ENCODE assay signal across 7 cellular contexts in genomic region chr5:1798589-1798988, GRCh38. TPM values are rescaled to one million over a fixed set of nuclear protein-coding genes. Genes with fewer than 3 reads are reported as not detected.
DNase-seq lines count a peak whose midpoint lies in the region; ATAC-seq and TF ChIP-seq lines count a peak whose summit lies in the region.
"Not testable (repeated sequence)": the region's sequence is repeated elsewhere in the genome, so short reads cannot be mapped to it uniquely, and the experiment has no call there.

No MANE protein-coding gene starts in this region.

- peak overlapping the region; percentile 45; the same call in 1 of the 2 replicates for H3K27ac ChIP-seq in OCI-LY3 (ENCODE audit: low read length)
- H3K27ac ChIP-seq in heart left ventricle = peak overlapping the region in 2 of 12 donors; percentile 95 to 96
- H3K27ac ChIP-seq in mucosa of rectum (ENCODE audit: low read depth in 2 of 2, low read length in 2 of 2) = not testable (repeated sequence)
- H3K27ac ChIP-seq in gastrocnemius medialis = peak overlapping the region; percentile 90 to 98 (median 92)

- in situ Hi-C loops in gastrocnemius medialis (cut with MboI; ENCODE audit: low sequenced_read_pairs in 4 of 4) = not testable (repeated sequence)

- H3K4me3 ChIP-seq in GM12864 (ENCODE audit: low read depth, low read length) (peak overlapping the region; percentile 98), OCI-LY3 (ENCODE audit: low read length) (peak overlapping the region; percentile 97), heart left ventricle (peak overlapping the region in 9 of 12 donors; percentile 61 to 100 (median 98)), mucosa of rectum (ENCODE audit: low read length in 2 of 2) (peak overlapping the region; percentile 81 to 97), gastrocnemius medialis (peak overlapping the region; percentile 84 to 99 (median 98))

- not testable (repeated sequence) for H3K27me3 Mint-ChIP-seq in activated T-cell treated with anti-CD3 and anti-CD28 coated beads, Interleukin-2, amount 50 U/mL, for 24 hours; chondrocyte (ENCODE audit: low read depth)

- TF ChIP-seq CTCF in GM12864 (IDR thresholded peaks at IDR 0.05; ENCODE audit: low read depth, low read length, missing control alignments); OCI-LY3 (IDR thresholded peaks at IDR 0.05; ENCODE audit: low read depth, low read length); chondrocyte (IDR thresholded peaks at IDR 0.05); heart left ventricle (IDR thresholded peaks at IDR 0.05); gastrocnemius medialis (IDR thresholded peaks at IDR 0.05 in 4 of 5, conservative IDR thresholded peaks at IDR 0.05 in 1 of 5): not testable (repeated sequence)

- intact Hi-C loops in heart left ventricle (cut with DNase I) = loop anchor here in 1 of 10 donors (10.0 kb wide), 1 partner anchor 274 kb away; the partner anchor contains the start of gene LPCAT1
- intact Hi-C loops in gastrocnemius medialis (cut with DNase I; ENCODE audit: low total_unique reads) = not testable (repeated sequence)

- H3K4me1 ChIP-seq in OCI-LY3 (ENCODE audit: low read length) = not testable (repeated sequence)
- H3K4me1 ChIP-seq in heart left ventricle = peaks cover 0 to 52% (median 27%) of the 10 kb centered on the region in 12 donors
- H3K4me1 ChIP-seq in mucosa of rectum (ENCODE audit: control insufficient read depth in 2 of 2, insufficient read depth in 2 of 2, low read length in 2 of 2) = peaks cover 16 to 22% of the 10 kb centered on the region in 2 donors
- H3K4me1 ChIP-seq in gastrocnemius medialis = peaks cover 16 to 34% of the 10 kb centered on the region in 2 donors

- peaks cover 70% of the 10 kb centered on the region for H3K4me1 Mint-ChIP-seq in activated T-cell treated with anti-CD3 and anti-CD28 coated beads, Interleukin-2, amount 50 U/mL, for 24 hours (ENCODE audit: low read depth)
- H3K4me1 Mint-ChIP-seq in chondrocyte (ENCODE audit: low read depth) = peaks cover 44% of the 10 kb centered on the region

- not testable (repeated sequence) for H2AFZ ChIP-seq in OCI-LY3 (ENCODE audit: low read depth, low read length)

- not testable (repeated sequence) for H3K9me3 Mint-ChIP-seq in activated T-cell treated with anti-CD3 and anti-CD28 coated beads, Interleukin-2, amount 50 U/mL, for 24 hours; chondrocyte (ENCODE audit: low read depth)

- not testable (repeated sequence) for TF ChIP-seq POLR2A in heart left ventricle (IDR thresholded peaks at IDR 0.05); gastrocnemius medialis (IDR thresholded peaks at IDR 0.05)

- H3K27ac Mint-ChIP-seq in activated T-cell treated with anti-CD3 and anti-CD28 coated beads, Interleukin-2, amount 50 U/mL, for 24 hours = peak overlapping the region; percentile 99
- peak overlapping the region; percentile 51 for H3K27ac Mint-ChIP-seq in chondrocyte (ENCODE audit: unreplicated experiment)

- peak overlapping the region; percentile 99 for H3K4me3 Mint-ChIP-seq in activated T-cell treated with anti-CD3 and anti-CD28 coated beads, Interleukin-2, amount 50 U/mL, for 24 hours
- H3K4me3 Mint-ChIP-seq in chondrocyte (ENCODE audit: unreplicated experiment) = peak overlapping the region; percentile 99

- not testable (repeated sequence) for ATAC-seq in heart left ventricle, gastrocnemius medialis

- H3K9ac ChIP-seq in OCI-LY3 (ENCODE audit: low read length) (peak overlapping the region; percentile 73), mucosa of rectum (ENCODE audit: low read depth in 1 of 2, low read length in 2 of 2) (peak overlapping the region; percentile 63 to 80)

- WGBS in heart left ventricle, 4 donors = 82 to 86% (median 84%) methylated on average over 16 of the region's 16 CpGs

- H3K4me2 ChIP-seq in OCI-LY3 (ENCODE audit: low read length) = peak overlapping the region; percentile 88

- peaks cover 16% of the 10 kb centered on the region for H3K36me3 ChIP-seq in OCI-LY3 (replicated peaks; ENCODE audit: low read depth, low read length)
- peaks cover 0 to 40% (median 33%) of the 10 kb centered on the region in 9 donors for H3K36me3 ChIP-seq in heart left ventricle
- H3K36me3 ChIP-seq in mucosa of rectum (ENCODE audit: control insufficient read depth in 2 of 2, insufficient read depth in 2 of 2, low read length in 2 of 2) = peaks cover 14 to 28% of the 10 kb centered on the region in 2 donors
- peaks cover 0 to 35% of the 10 kb centered on the region in 2 donors for H3K36me3 ChIP-seq in gastrocnemius medialis

- not testable (repeated sequence) for H3K27me3 ChIP-seq in OCI-LY3 (ENCODE audit: low read depth, low read length); heart left ventricle; mucosa of rectum (ENCODE audit: control insufficient read depth in 2 of 2, insufficient read depth in 2 of 2, low read length in 2 of 2); gastrocnemius medialis

- not testable (repeated sequence) for H3K9me3 ChIP-seq in OCI-LY3 (ENCODE audit: insufficient read depth, low read length); heart left ventricle; mucosa of rectum (ENCODE audit: control insufficient read depth in 2 of 2, low read length in 2 of 2); gastrocnemius medialis

- DNase-seq in GM12864 (ENCODE audit: low read depth); activated T-cell treated with anti-CD3 and anti-CD28 coated beads, Interleukin-2, amount 50 U/mL, for 24 hours; chondrocyte (ENCODE audit: low spot score); heart left ventricle; gastrocnemius medialis: not testable (repeated sequence)

- not testable (repeated sequence) for H4K20me1 ChIP-seq in OCI-LY3 (ENCODE audit: insufficient read depth, low read length)

- H3K79me2 ChIP-seq in OCI-LY3 (ENCODE audit: low read length) = peaks cover 58% of the 10 kb centered on the region

- peaks cover 85% of the 10 kb centered on the region for H3K36me3 Mint-ChIP-seq in activated T-cell treated with anti-CD3 and anti-CD28 coated beads, Interleukin-2, amount 50 U/mL, for 24 hours (ENCODE audit: low read depth)
- not testable (repeated sequence) for H3K36me3 Mint-ChIP-seq in chondrocyte (ENCODE audit: low read depth)

RNA-seq across cellular contexts. Expression of gene MRPL36, which starts 1.0 kb away (rescaled TPM):
- 37.4 to 50.8 TPM (median 48.3 TPM) in 3 replicates for total RNA-seq in chondrocyte
- 10 to 100 TPM; 45.6 to 77.6 (median 55.3) TPM for total RNA-seq in heart left ventricle
- 100 to 1,000 TPM in 1 of 2 donors, 10 to 100 TPM in 1; 88.8 to 107 TPM for polyA plus RNA-seq in heart left ventricle
- total RNA-seq in gastrocnemius medialis = 100 to 1,000 TPM in 1 of 4 donors, 10 to 100 TPM in 3; 67.8 to 106 (median 75.3) TPM

RNA-seq across cellular contexts. Expression of gene NDUFS6, which starts 2.6 kb away (rescaled TPM):
- total RNA-seq in chondrocyte (23.7 to 31.3 TPM (median 25.7 TPM) in 3 replicates), heart left ventricle (100 to 1,000 TPM in 3 of 9 donors, 10 to 100 TPM in 6; 55.9 to 245 (median 87.1) TPM), gastrocnemius medialis (100 to 1,000 TPM in 3 of 4 donors, 10 to 100 TPM in 1; 70.8 to 135 (median 106) TPM)
- 100 to 1,000 TPM; 147 to 311 TPM for polyA plus RNA-seq in heart left ventricle
